ENCODE assay signal across 19 cellular contexts in genomic region chr3:45632956-45633355, GRCh38.
"Had no signal": no experiment of that assay in that cellular context is flagged by ENCODE, and none has a peak within 500 bp of the region (broad histone marks: within the 10 kb centered on the region; RNA-seq: fewer than 3 reads in every experiment).

No MANE protein-coding gene starts in this region.

- H3K9me3 ChIP-seq: colonic mucosa, mucosa of descending colon, prostate gland, right atrium auricular region had no signal

- H3K9me3 Mint-ChIP-seq: activated CD4-positive, alpha-beta memory T cell treated with anti-CD3 and anti-CD28 coated beads for 36 hours; activated naive CD8-positive, alpha-beta T cell treated with anti-CD3 and anti-CD28 coated beads, Interleukin-2, amount 10 ng/mL, durations not matched to agents 7 days and 5 days; activated T-helper 17 cell treated with anti-CD3 and anti-CD28 coated beads, Interleukin-2, amount 50 U/mL, for 72 hours; brain; naive thymus-derived CD4-positive, alpha-beta T cell; stimulated activated naive CD8-positive, alpha-beta T cell treated with anti-CD3 and anti-CD28 coated beads, Interleukin-15, amount 100 ng/mL, for 72 hours had no signal

- H3K36me3 ChIP-seq: colonic mucosa, prostate gland had no signal

- H3K4me3 Mint-ChIP-seq: activated CD4-positive, alpha-beta memory T cell treated with anti-CD3 and anti-CD28 coated beads for 36 hours; activated CD4-positive, alpha-beta T cell treated with anti-CD3 and anti-CD28 coated beads for 36 hours; activated naive CD8-positive, alpha-beta T cell treated with anti-CD3 and anti-CD28 coated beads, Interleukin-2, amount 10 ng/mL, durations not matched to agents 7 days and 5 days; activated T-helper 17 cell treated with anti-CD3 and anti-CD28 coated beads, Interleukin-2, amount 50 U/mL, for 72 hours; brain; naive thymus-derived CD4-positive, alpha-beta T cell; stimulated activated naive CD8-positive, alpha-beta T cell treated with anti-CD3 and anti-CD28 coated beads, Interleukin-15, amount 100 ng/mL, for 72 hours had no signal

- H3K27me3 Mint-ChIP-seq: activated CD4-positive, alpha-beta memory T cell treated with anti-CD3 and anti-CD28 coated beads for 36 hours; activated CD4-positive, alpha-beta T cell treated with anti-CD3 and anti-CD28 coated beads for 36 hours; activated naive CD8-positive, alpha-beta T cell treated with anti-CD3 and anti-CD28 coated beads, Interleukin-2, amount 10 ng/mL, durations not matched to agents 7 days and 5 days; activated T-helper 17 cell treated with anti-CD3 and anti-CD28 coated beads, Interleukin-2, amount 50 U/mL, for 72 hours; brain; naive thymus-derived CD4-positive, alpha-beta T cell; stimulated activated naive CD8-positive, alpha-beta T cell treated with anti-CD3 and anti-CD28 coated beads, Interleukin-15, amount 100 ng/mL, for 72 hours had no signal

- H3K4me3 ChIP-seq: colonic mucosa, mucosa of descending colon, prostate gland, right atrium auricular region had no signal

- ATAC-seq: activated CD4-positive, alpha-beta T cell treated with anti-CD3 and anti-CD28 coated beads for 36 hours; activated T-helper 17 cell treated with anti-CD3 and anti-CD28 coated beads, Interleukin-2, amount 50 U/mL, for 72 hours; left lobe of liver; mucosa of descending colon; naive thymus-derived CD4-positive, alpha-beta T cell; stimulated activated naive CD8-positive, alpha-beta T cell treated with anti-CD3 and anti-CD28 coated beads, Interleukin-15, amount 100 ng/mL, for 72 hours had no signal

- H3K27ac ChIP-seq: colonic mucosa, prostate gland, right atrium auricular region had no signal

- H3K27me3 ChIP-seq: colonic mucosa, right atrium auricular region had no signal

- H3K4me1 ChIP-seq: colonic mucosa, prostate gland had no signal

- DNase-seq: activated CD4-positive, alpha-beta memory T cell treated with anti-CD3 and anti-CD28 coated beads for 36 hours; activated CD4-positive, alpha-beta T cell treated with anti-CD3 and anti-CD28 coated beads for 36 hours; activated naive CD4-positive, alpha-beta T cell; activated naive CD8-positive, alpha-beta T cell treated with anti-CD3 and anti-CD28 coated beads, Interleukin-2, amount 10 ng/mL, durations not matched to agents 7 days and 5 days; activated T-cell treated with anti-CD3 and anti-CD28 coated beads for 4 hours; caudate nucleus; colonic mucosa; erythroblast; hypothalamus; mucosa of descending colon; naive thymus-derived CD4-positive, alpha-beta T cell; stimulated activated CD4-positive, alpha-beta T cell treated with anti-CD3 and anti-CD28 coated beads, Interleukin-2, amount 100 ng/mL, for 24 hours; stimulated activated naive CD8-positive, alpha-beta T cell treated with anti-CD3 and anti-CD28 coated beads, Interleukin-15, amount 100 ng/mL, for 72 hours; trophoblast cell had no signal

- H3K27ac Mint-ChIP-seq: activated CD4-positive, alpha-beta memory T cell treated with anti-CD3 and anti-CD28 coated beads for 36 hours; activated CD4-positive, alpha-beta T cell treated with anti-CD3 and anti-CD28 coated beads for 36 hours; activated naive CD8-positive, alpha-beta T cell treated with anti-CD3 and anti-CD28 coated beads, Interleukin-2, amount 10 ng/mL, durations not matched to agents 7 days and 5 days had no signal
